12 cellular contexts compared by ENCODE assay signal in genomic region chr18:25348361-25349130, GRCh38. TPM values are rescaled to one million over a fixed set of nuclear protein-coding genes. Genes with fewer than 3 reads are reported as not detected.
DNase-seq lines count a peak whose midpoint lies in the region; ATAC-seq, FAIRE-seq and TF ChIP-seq lines count a peak whose summit lies in the region.
"Had no signal": no experiment of that assay in that cellular context is flagged by ENCODE, and none has a peak within 500 bp of the region (broad histone marks: within the 10 kb centered on the region; RNA-seq: fewer than 3 reads in every experiment).

No MANE protein-coding gene starts in this region.

- DNase-seq in activated CD4-positive, alpha-beta T cell treated with anti-CD3 and anti-CD28 coated beads, Interleukin-2, amount 10 ng/mL, durations not matched to agents 7 days and 5 days = no peak
- no peak for DNase-seq in activated CD4-positive, alpha-beta T cell treated with anti-CD3 and anti-CD28 coated beads for 1 hour
- DNase-seq in choroid plexus epithelial cell (ENCODE audit: low read depth) (no peak), mesendoderm (peak; percentile 2), RCC 7860 (ENCODE audit: low spot score) (no peak), RKO (ENCODE audit: low spot score) (no peak)
- DNase-seq: NCI-H345; stimulated activated CD4-positive, alpha-beta T cell treated with anti-CD3 and anti-CD28 coated beads, Interleukin-12 subunit alpha, Interleukin-12 subunit beta, amount 100 ng/mL, for 4 hours had no signal

- H3K9me3 Mint-ChIP-seq in activated CD4-positive, alpha-beta T cell treated with anti-CD3 and anti-CD28 coated beads, Interleukin-2, amount 10 ng/mL, durations not matched to agents 7 days and 5 days = no peaks in the 10 kb centered on the region

- peaks cover 77% of the 10 kb centered on the region for H3K27me3 Mint-ChIP-seq in activated CD4-positive, alpha-beta T cell treated with anti-CD3 and anti-CD28 coated beads, Interleukin-2, amount 10 ng/mL, durations not matched to agents 7 days and 5 days

- H3K27me3 ChIP-seq in mesendoderm (ENCODE audit: insufficient read depth, low read length, poor library complexity) = peaks cover 6% of the 10 kb centered on the region
- peaks cover 50% of the 10 kb centered on the region for H3K27me3 ChIP-seq in thymus (ENCODE audit: control insufficient read depth, insufficient read depth)

- no peak for FAIRE-seq in RCC 7860 (lab: Jason Lieb, UNC)
- FAIRE-seq: colon had no signal

- CTCF ChIA-PET in activated CD4-positive, alpha-beta T cell treated with anti-CD3 and anti-CD28 coated beads, Interleukin-2, amount 10 ng/mL, durations not matched to agents 7 days and 5 days (lab: Charles Lee) = no interaction called here

- ATAC-seq in GM18907 (IDR thresholded peaks at IDR 0.05; ENCODE audit: unreplicated experiment) = no peak

- H3K9ac ChIP-seq in mesendoderm (ENCODE audit: low read length) = peak overlapping the region; percentile 88
- H3K9ac ChIP-seq: BLaER1 had no signal

- no peak overlapping the region for H2BK15ac ChIP-seq in mesendoderm (replicated peaks; ENCODE audit: low read depth)

- no peaks in the 10 kb centered on the region for H3K36me3 ChIP-seq in mesendoderm (ENCODE audit: control insufficient read depth, insufficient read depth, low read length)
- no peaks in the 10 kb centered on the region for H3K36me3 ChIP-seq in thymus (ENCODE audit: control insufficient read depth, insufficient read depth)
- H3K36me3 ChIP-seq: BLaER1 had no signal

- peaks cover 14% of the 10 kb centered on the region for H3K4me1 Mint-ChIP-seq in activated CD4-positive, alpha-beta T cell treated with anti-CD3 and anti-CD28 coated beads, Interleukin-2, amount 10 ng/mL, durations not matched to agents 7 days and 5 days

- no peak overlapping the region for H4K8ac ChIP-seq in mesendoderm (ENCODE audit: low read depth, low read length)

- H2BK120ac ChIP-seq in mesendoderm (ENCODE audit: low read depth, low read length) = no peak overlapping the region

- H4K5ac ChIP-seq in mesendoderm (ENCODE audit: low read length) = no peak overlapping the region

- H3K4me3 ChIP-seq in choroid plexus epithelial cell (ENCODE audit: low read depth, low read length) (peak overlapping the region; percentile 78), mesendoderm (ENCODE audit: low read length) (peak overlapping the region; percentile 82), thymus (ENCODE audit: low read length) (peak overlapping the region; percentile 55)

- no peak overlapping the region for H2BK5ac ChIP-seq in mesendoderm (ENCODE audit: low read length)

- no peak overlapping the region for H2AK5ac ChIP-seq in mesendoderm (ENCODE audit: low read length)

- no peak for TF ChIP-seq CTCF in choroid plexus epithelial cell (conservative IDR thresholded peaks at IDR 0.05; ENCODE audit: low read depth, low read length)

- H3K4me2 ChIP-seq in mesendoderm (ENCODE audit: low read length) = peak overlapping the region; percentile 58

- H3K23ac ChIP-seq in mesendoderm (ENCODE audit: low read length) = no peak overlapping the region

- H3K4me3 Mint-ChIP-seq in activated CD4-positive, alpha-beta T cell treated with anti-CD3 and anti-CD28 coated beads, Interleukin-2, amount 10 ng/mL, durations not matched to agents 7 days and 5 days = peak overlapping the region; percentile 54

- peaks cover 1% of the 10 kb centered on the region for H3K79me2 ChIP-seq in mesendoderm (ENCODE audit: control insufficient read depth, insufficient read depth, low read length)

- peaks cover 5% of the 10 kb centered on the region for H3K36me3 Mint-ChIP-seq in activated CD4-positive, alpha-beta T cell treated with anti-CD3 and anti-CD28 coated beads, Interleukin-2, amount 10 ng/mL, durations not matched to agents 7 days and 5 days (ENCODE audit: low read depth)

- H3K9me3 ChIP-seq in thymus (ENCODE audit: control insufficient read depth) = no peaks in the 10 kb centered on the region
- H3K9me3 ChIP-seq: BLaER1 had no signal

- peak overlapping the region; percentile 93 for H3K56ac ChIP-seq in mesendoderm (ENCODE audit: low read length)

- no peak overlapping the region for H3K27ac ChIP-seq in mesendoderm (ENCODE audit: low read depth, low read length)
- peak overlapping the region; percentile 31 for H3K27ac ChIP-seq in thymus (ENCODE audit: low read depth)
- H3K27ac ChIP-seq: BLaER1 had no signal

- peak overlapping the region; percentile 96 for H3K18ac ChIP-seq in mesendoderm (ENCODE audit: low read length)

- no peak overlapping the region for H3K4ac ChIP-seq in mesendoderm (ENCODE audit: low read depth, low read length)

- no peaks in the 10 kb centered on the region for H3K4me1 ChIP-seq in mesendoderm (ENCODE audit: control insufficient read depth, low read depth, low read length)
- peaks cover 14% of the 10 kb centered on the region for H3K4me1 ChIP-seq in thymus (ENCODE audit: control insufficient read depth, insufficient read depth, low read length)

- POLR2A ChIA-PET in activated CD4-positive, alpha-beta T cell treated with anti-CD3 and anti-CD28 coated beads, Interleukin-2, amount 10 ng/mL, durations not matched to agents 7 days and 5 days (lab: Charles Lee) = no interaction called here

- WGBS in mesendoderm (ENCODE audit: extremely low coverage, insufficient coverage, low lambda C conversion rate) = no CpG with 5 or more reads among the region's 17 CpGs
- WGBS in thymus = 47% methylated on average over 17 of the region's 17 CpGs

- no peak overlapping the region for H3K27ac Mint-ChIP-seq in activated CD4-positive, alpha-beta T cell treated with anti-CD3 and anti-CD28 coated beads, Interleukin-2, amount 10 ng/mL, durations not matched to agents 7 days and 5 days

- H3K79me1 ChIP-seq in mesendoderm (ENCODE audit: low read length) = peaks cover 2% of the 10 kb centered on the region

RNA-seq across cellular contexts. Expression of gene ZNF521, which starts 3.4 kb away (rescaled TPM):
- total RNA-seq in activated CD4-positive, alpha-beta T cell treated with anti-CD3 and anti-CD28 coated beads, Interleukin-2, amount 10 ng/mL, durations not matched to agents 7 days and 5 days = not detected
- 5.3 TPM for polyA plus RNA-seq in mesendoderm (2013, experiment 1 of 2)
- polyA plus RNA-seq in mesendoderm (2013, experiment 2 of 2) = 5.1 TPM
- 3.7 TPM for polyA plus RNA-seq in thymus
